In genomic region chr12:109153711-109154434, GRCh38 we compare ENCODE assay signal across 8 cellular contexts. TPM values are rescaled to one million over a fixed set of nuclear protein-coding genes. Genes with fewer than 3 reads are reported as not detected.
DNase-seq lines count a peak whose midpoint lies in the region; ATAC-seq and TF ChIP-seq lines count a peak whose summit lies in the region.

No MANE protein-coding gene starts in this region.

- no peaks in the 10 kb centered on the region for H3K4me1 Mint-ChIP-seq in Caco-2 (ENCODE audit: low read depth, unreplicated experiment)
- peaks cover 10 to 18% (median 11%) of the 10 kb centered on the region in 3 donors for H3K4me1 Mint-ChIP-seq in naive B cell

- POLR2A ChIA-PET in Caco-2 (lab: Charles Lee): interaction anchor here (0.6 to 1.9 kb wide), 7 partner anchors 9 to 1689 kb away, joined by 3 to 32 read pairs (median 4); no protein-coding TSS in a partner anchor
- POLR2A ChIA-PET in PC-9 (lab: Charles Lee; ENCODE audit: unreplicated experiment): no interaction called here

- H3K9ac ChIP-seq in endocrine pancreas (ENCODE audit: control insufficient read depth, insufficient read depth, low read length): peak overlapping the region; percentile 43

- H3K27me3 Mint-ChIP-seq in Caco-2 (ENCODE audit: insufficient read depth, unreplicated experiment) (no peaks in the 10 kb centered on the region), naive B cell (peaks cover 4 to 15% (median 13%) of the 10 kb centered on the region in 3 donors)

- ATAC-seq in naive B cell (ENCODE audit: low read depth in 2 of 2): no peak
- ATAC-seq in GM21717 (IDR thresholded peaks at IDR 0.05; ENCODE audit: unreplicated experiment): no peak

- peak overlapping the region; percentile 83 for H3K4me3 Mint-ChIP-seq in Caco-2 (ENCODE audit: unreplicated experiment)
- peak overlapping the region; percentile 83 to 96 (median 94) for H3K4me3 Mint-ChIP-seq in naive B cell

- H3K27ac Mint-ChIP-seq in Caco-2 (ENCODE audit: unreplicated experiment) (peak overlapping the region; percentile 31), naive B cell (peak overlapping the region in 4 of 6 donors; percentile 47 to 87 (median 79))

- CTCF ChIA-PET in Caco-2 (lab: Charles Lee) (interaction anchor here (0.6 kb wide), 1 partner anchor 23 kb away, joined by 5 read pairs; no protein-coding TSS in a partner anchor), PC-9 (lab: Charles Lee) (no interaction called here)

- no peaks in the 10 kb centered on the region; the same call in 1 of the 2 replicates for H3K36me3 ChIP-seq in Caco-2 (ENCODE audit: control insufficient read depth, insufficient read depth, low read length)
- H3K36me3 ChIP-seq in PC-9 (ENCODE audit: low read depth): no peaks in the 10 kb centered on the region
- H3K36me3 ChIP-seq in endocrine pancreas (ENCODE audit: control insufficient read depth, insufficient read depth, low read length): peaks cover 2% of the 10 kb centered on the region

- H3K9me3 ChIP-seq in Caco-2 (no peaks in the 10 kb centered on the region), PC-9 (ENCODE audit: insufficient read depth, low read depth) (no peaks in the 10 kb centered on the region), endocrine pancreas (ENCODE audit: control insufficient read depth, low read length) (no peaks in the 10 kb centered on the region)

- peak overlapping the region; percentile 77 for H3K4me2 ChIP-seq in PC-9

- BruUV-seq in Caco-2 (replicated peaks; lab: Mats Ljungman, UMichigan): TSS peak; percentile 24
- no TSS peak for BruUV-seq in PC-9 (replicated peaks; lab: Mats Ljungman, UMichigan)

- DNase-seq in Caco-2 (peak; percentile 33 to 49), PC-9 (no peak), naive B cell (peak; percentile 1), cerebellar cortex (ENCODE audit: low spot score) (no peak), RKO (ENCODE audit: low spot score) (no peak), UCSD-AML1 (lab: John Stamatoyannopoulos, UW; ENCODE audit: unreplicated experiment) (no peak)

- H3K4me1 ChIP-seq in Caco-2 (peaks cover 4% of the 10 kb centered on the region; the same call in 1 of the 2 replicates), PC-9 (replicated peaks; ENCODE audit: insufficient read depth) (0 out of 2 replicates have a peak, but pooled peaks cover 5% of the 10 kb centered on the region), endocrine pancreas (ENCODE audit: control insufficient read depth, insufficient read depth, low read length) (no peaks in the 10 kb centered on the region)

- peak overlapping the region; percentile 74; the same call in 1 of the 2 replicates for H2AFZ ChIP-seq in PC-9

- TF ChIP-seq CTCF in Caco-2 (IDR thresholded peaks at IDR 0.05; ENCODE audit: insufficient read depth in 1 of 2, low read depth in 1 of 2, low read length in 1 of 2, severe bottlenecking in 1 of 2, unreplicated experiment in 1 of 2) (no peak), PC-9 (conservative IDR thresholded peaks at IDR 0.05) (no peak)

- no peaks in the 10 kb centered on the region for H4K20me1 ChIP-seq in PC-9 (ENCODE audit: insufficient read depth)

- no peaks in the 10 kb centered on the region for H3F3A ChIP-seq in PC-9 (ENCODE audit: insufficient read depth, low read depth)

- peak overlapping the region; percentile 39 for H3K4me3 ChIP-seq in Caco-2 (ENCODE audit: low read depth, low read length)
- peak overlapping the region; percentile 61; the same call in 1 of the 2 replicates for H3K4me3 ChIP-seq in PC-9
- H3K4me3 ChIP-seq in endocrine pancreas (ENCODE audit: control insufficient read depth, insufficient read depth, low read length): peak overlapping the region; percentile 52

- H3K27ac ChIP-seq in PC-9: no peak overlapping the region

- no peaks in the 10 kb centered on the region for H3K27me3 ChIP-seq in Caco-2 (replicated peaks; ENCODE audit: control insufficient read depth, insufficient read depth, low read length)
- peaks cover 11% of the 10 kb centered on the region; the same call in 1 of the 2 replicates for H3K27me3 ChIP-seq in PC-9 (ENCODE audit: insufficient read depth, low read depth)
- no peaks in the 10 kb centered on the region for H3K27me3 ChIP-seq in endocrine pancreas (ENCODE audit: control insufficient read depth, insufficient read depth, low read length)

- H3K9me2 ChIP-seq in PC-9 (ENCODE audit: insufficient read depth): no peaks in the 10 kb centered on the region

- no peaks in the 10 kb centered on the region for H3K36me3 Mint-ChIP-seq in Caco-2 (ENCODE audit: insufficient read depth, unreplicated experiment)
- no peaks in the 10 kb centered on the region for H3K36me3 Mint-ChIP-seq in naive B cell

- no peaks in the 10 kb centered on the region for H3K79me2 ChIP-seq in PC-9 (ENCODE audit: low read depth)

- H3K9me3 Mint-ChIP-seq in Caco-2 (ENCODE audit: unreplicated experiment): no peaks in the 10 kb centered on the region
- H3K9me3 Mint-ChIP-seq in naive B cell: no peaks in the 10 kb centered on the region

- intact Hi-C loops in Caco-2 (cut with micrococcal nuclease; ENCODE audit: unreplicated experiment): loop anchor here (1.0 to 2.0 kb wide), 2 partner anchors 9 to 37 kb away; partner anchors contain the start of gene ACACB
- intact Hi-C loops in PC-9 (cut with micrococcal nuclease; ENCODE audit: unreplicated experiment): no loop called here

RNA-seq across cellular contexts. Expression of gene ACACB, which starts 37.5 kb away (rescaled TPM):
- total RNA-seq in Caco-2 (2022) (24.8 and 26.2 TPM in 2 replicates), PC-9 (2021) (13.8 and 15.1 TPM in 2 replicates)
- polyA plus RNA-seq in naive B cell (ENCODE audit: low read depth in 6 of 6): 1 to 10 TPM in 5 of 6 donors, not detected in 1; 1.3 to 4.8 (median 4.0) TPM

RNA-seq across cellular contexts. Expression of gene UNG, which starts 56.5 kb away (rescaled TPM):
- 72.2 and 78.3 TPM in 2 replicates for total RNA-seq in Caco-2 (2022)
- total RNA-seq in PC-9 (2021): 52.5 and 54.9 TPM in 2 replicates
- polyA plus RNA-seq in naive B cell (ENCODE audit: low read depth in 6 of 6): 10 to 100 TPM; 13.7 to 25.7 (median 23.1) TPM

Comparison
In these comparisons a context has a peak if more than half of its experiments do, and no peak if none do; other contexts are left out.
1. DNase-seq: peak in Caco-2 (2 of 2) and naive B cell (single experiment); none in PC-9 (0 of 2), cerebellar cortex (single experiment), RKO (single experiment) and UCSD-AML1 (single experiment).
2. Peak in every context shown above with its lines, with median percentiles within 50 percentile points of each other: H3K4me3 ChIP-seq.